In the genomic region with DNA sequence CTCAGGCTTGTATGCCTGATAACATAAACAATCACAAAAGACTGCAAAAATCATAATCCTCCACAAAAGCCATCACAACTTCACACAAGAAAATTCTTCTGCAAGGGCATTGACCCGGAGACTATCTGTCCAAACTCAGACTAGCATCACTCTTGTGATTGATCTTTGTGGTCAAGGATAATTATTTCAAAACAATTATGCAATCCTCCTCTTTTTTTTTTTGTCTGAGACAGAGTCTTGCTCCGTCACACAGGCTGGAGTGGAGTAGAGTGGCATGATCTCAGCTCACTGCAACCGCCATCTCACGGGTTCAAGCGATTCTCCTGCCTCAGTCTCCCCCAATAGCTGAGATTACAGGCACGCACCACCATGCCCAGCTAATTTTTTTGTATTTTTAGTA, we compare ENCODE assay signal across 1 cellular context.
TF ChIP-seq lines count a peak whose summit lies in the region.

No MANE protein-coding gene starts in this region.

TF ChIP-seq in K562, 482 proteins besides CTCF, POLR2A, EP300 and RAD21:
- TF ChIP-seq CEBPG (CRISPR knock-in tag; IDR thresholded peaks at IDR 0.05) (no peak), CEBPG (tag; conservative IDR thresholded peaks at IDR 0.05 in 1 of 2, IDR thresholded peaks at IDR 0.05 in 1 of 2) (peak in 1 of 2 experiments; percentile 68; a peak in 2 of 4 replicates), RBM34 (IDR thresholded peaks at IDR 0.05; ENCODE audit: borderline replicate concordance, insufficient read depth, low read length) (no peak), CBFA2T3 (IDR thresholded peaks at IDR 0.05) (peak; percentile 27), CEBPB (tag; IDR thresholded peaks at IDR 0.05) (peak; percentile 67)
